Comparison of ENCODE assay signal across 20 cellular contexts in the genomic region with DNA sequence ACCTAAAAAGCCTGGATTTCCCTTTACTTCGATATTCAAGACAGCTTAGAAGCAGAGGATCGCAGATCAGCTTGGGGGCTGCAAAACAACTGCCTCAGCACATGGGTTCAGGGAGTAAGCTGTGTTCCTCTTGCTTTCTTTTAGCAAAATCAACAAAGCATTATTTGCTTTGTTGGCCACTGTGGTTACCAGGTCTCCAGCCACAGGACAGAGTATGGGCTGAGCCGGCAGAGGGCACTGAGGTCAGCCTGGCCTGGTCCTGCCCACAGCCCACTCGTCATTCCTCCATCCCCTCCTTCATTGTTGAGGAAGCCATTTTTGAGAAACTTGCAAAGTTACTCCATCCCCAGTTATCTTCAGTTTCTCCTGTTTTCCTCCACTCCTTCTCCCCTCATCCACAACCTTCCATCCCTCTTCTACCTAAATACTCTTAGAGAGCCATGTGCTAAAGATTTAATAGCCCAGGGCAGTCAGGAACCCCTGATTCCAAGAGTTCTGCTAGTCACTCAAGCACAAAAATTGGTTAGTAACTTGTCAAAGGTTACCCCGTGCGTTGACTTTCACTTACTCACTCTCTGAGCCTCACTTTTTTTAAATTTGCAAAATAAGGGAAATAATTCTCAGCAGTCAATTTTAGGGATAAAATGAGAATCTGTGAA.
DNase-seq lines count a peak whose midpoint lies in the region; ATAC-seq and TF ChIP-seq lines count a peak whose summit lies in the region.
"Had no signal": no experiment of that assay in that cellular context is flagged by ENCODE, and none has a peak within 500 bp of the region (broad histone marks: within the 10 kb centered on the region; RNA-seq: fewer than 3 reads in every experiment).

No MANE protein-coding gene starts in this region.

- H3K4me1 ChIP-seq in upper lobe of right lung (peaks cover 10% of the 10 kb centered on the region), prostate gland (replicated peaks) (no peaks in the 10 kb centered on the region)

- no peak overlapping the region for H3K27ac Mint-ChIP-seq in stimulated activated effector memory CD8-positive, alpha-beta T cell treated with anti-CD3 and anti-CD28 coated beads, Interleukin-12 subunit alpha, Interleukin-12 subunit beta, amount 100 ng/mL, for 72 hours
- H3K27ac Mint-ChIP-seq: activated naive CD8-positive, alpha-beta T cell treated with anti-CD3 and anti-CD28 coated beads, Interleukin-2, amount 10 ng/mL, durations not matched to agents 7 days and 5 days; CD4-positive, CD25-positive, alpha-beta regulatory T cell; H9 had no signal

- H3K36me3 ChIP-seq in upper lobe of right lung, result no peaks in the 10 kb centered on the region
- H3K36me3 ChIP-seq in prostate gland, result no peaks in the 10 kb centered on the region
- H3K36me3 ChIP-seq: ovary, spleen had no signal

- no peak for TF ChIP-seq POLR2A in prostate gland (IDR thresholded peaks at IDR 0.05)

- DNase-seq in SIG-M5 treated with dmso at 0.1 percent for 504 hours (lab: John Stamatoyannopoulos, UW; ENCODE audit: unreplicated experiment) (peak; percentile 20), SIG-M5 (lab: John Stamatoyannopoulos, UW) (no peak), RPMI8226 (peak; percentile 63), kidney tubule cell (ENCODE audit: low spot score) (peak; percentile 70), upper lobe of right lung (no peak), prostate gland (ENCODE audit: low spot score) (no peak)
- DNase-seq in stimulated activated effector memory CD8-positive, alpha-beta T cell treated with anti-CD3 and anti-CD28 coated beads, Interleukin-12 subunit alpha, Interleukin-12 subunit beta, amount 100 ng/mL, for 72 hours (ENCODE audit: low spot score in 2 of 2), result no peak
- DNase-seq: 8988T; activated CD4-positive, alpha-beta T cell treated with anti-CD3 and anti-CD28 coated beads for 48 hours; activated naive CD8-positive, alpha-beta T cell treated with anti-CD3 and anti-CD28 coated beads, Interleukin-2, amount 10 ng/mL, durations not matched to agents 7 days and 5 days; CD4-positive, CD25-positive, alpha-beta regulatory T cell; H9; KG1; NCI-H187 treated with DMSO at 0.1 percent for 48 hours; NCI-H526; ovary; spleen; T-helper 2 cell had no signal

- ATAC-seq in upper lobe of right lung, result peak; percentile 59
- ATAC-seq in GM19455 (IDR thresholded peaks at IDR 0.05; ENCODE audit: unreplicated experiment), result no peak
- ATAC-seq in stimulated activated effector memory CD8-positive, alpha-beta T cell treated with anti-CD3 and anti-CD28 coated beads, Interleukin-12 subunit alpha, Interleukin-12 subunit beta, amount 100 ng/mL, for 72 hours, result no peak
- ATAC-seq: GM12878 had no signal

- WGBS in prostate gland, result 82% methylated on average over 6 of the region's 6 CpGs

- no peaks in the 10 kb centered on the region for H3K9me3 Mint-ChIP-seq in stimulated activated effector memory CD8-positive, alpha-beta T cell treated with anti-CD3 and anti-CD28 coated beads, Interleukin-12 subunit alpha, Interleukin-12 subunit beta, amount 100 ng/mL, for 72 hours
- H3K9me3 Mint-ChIP-seq: activated naive CD8-positive, alpha-beta T cell treated with anti-CD3 and anti-CD28 coated beads, Interleukin-2, amount 10 ng/mL, durations not matched to agents 7 days and 5 days had no signal

- no peaks in the 10 kb centered on the region for H3K4me1 Mint-ChIP-seq in stimulated activated effector memory CD8-positive, alpha-beta T cell treated with anti-CD3 and anti-CD28 coated beads, Interleukin-12 subunit alpha, Interleukin-12 subunit beta, amount 100 ng/mL, for 72 hours
- H3K4me1 Mint-ChIP-seq: activated naive CD8-positive, alpha-beta T cell treated with anti-CD3 and anti-CD28 coated beads, Interleukin-2, amount 10 ng/mL, durations not matched to agents 7 days and 5 days had no signal

- H3K36me3 Mint-ChIP-seq in stimulated activated effector memory CD8-positive, alpha-beta T cell treated with anti-CD3 and anti-CD28 coated beads, Interleukin-12 subunit alpha, Interleukin-12 subunit beta, amount 100 ng/mL, for 72 hours, result no peaks in the 10 kb centered on the region
- H3K36me3 Mint-ChIP-seq: activated naive CD8-positive, alpha-beta T cell treated with anti-CD3 and anti-CD28 coated beads, Interleukin-2, amount 10 ng/mL, durations not matched to agents 7 days and 5 days; CD4-positive, CD25-positive, alpha-beta regulatory T cell had no signal

- H3K9me3 ChIP-seq in upper lobe of right lung, result no peaks in the 10 kb centered on the region
- H3K9me3 ChIP-seq in prostate gland, result no peaks in the 10 kb centered on the region
- H3K9me3 ChIP-seq: ovary, spleen had no signal

- intact Hi-C loops in upper lobe of right lung (cut with DNase I), result no loop called here
- intact Hi-C loops in prostate gland (cut with DNase I), result no loop called here

- no peaks in the 10 kb centered on the region for H3K27me3 ChIP-seq in upper lobe of right lung
- H3K27me3 ChIP-seq in prostate gland (replicated peaks; ENCODE audit: insufficient read depth), result no peaks in the 10 kb centered on the region
- H3K27me3 ChIP-seq: ovary had no signal

- no peak overlapping the region for H3K4me3 Mint-ChIP-seq in stimulated activated effector memory CD8-positive, alpha-beta T cell treated with anti-CD3 and anti-CD28 coated beads, Interleukin-12 subunit alpha, Interleukin-12 subunit beta, amount 100 ng/mL, for 72 hours
- H3K4me3 Mint-ChIP-seq: activated naive CD8-positive, alpha-beta T cell treated with anti-CD3 and anti-CD28 coated beads, Interleukin-2, amount 10 ng/mL, durations not matched to agents 7 days and 5 days; CD4-positive, CD25-positive, alpha-beta regulatory T cell; H9 had no signal

- no peak overlapping the region for H3K27ac ChIP-seq in upper lobe of right lung
- no peak overlapping the region for H3K27ac ChIP-seq in prostate gland
- H3K27ac ChIP-seq: ovary, spleen had no signal

- no peak for TF ChIP-seq CTCF in upper lobe of right lung (IDR thresholded peaks at IDR 0.05)
- no peak for TF ChIP-seq CTCF in prostate gland (IDR thresholded peaks at IDR 0.05)

- H3K4me3 ChIP-seq in upper lobe of right lung, result no peak overlapping the region
- no peak overlapping the region for H3K4me3 ChIP-seq in prostate gland
- H3K4me3 ChIP-seq: GM12878, ovary, spleen had no signal

Comparison
In these comparisons a context has a peak if more than half of its experiments do, and no peak if none do; other contexts are left out.
1. DNase-seq: peak in SIG-M5 treated with dmso at 0.1 percent for 504 hours (single experiment), RPMI8226 (single experiment) and kidney tubule cell (single experiment); none in SIG-M5 (single experiment), upper lobe of right lung (single experiment), prostate gland (single experiment) and stimulated activated effector memory CD8-positive, alpha-beta T cell treated with anti-CD3 and anti-CD28 coated beads, Interleukin-12 subunit alpha, Interleukin-12 subunit beta, amount 100 ng/mL, for 72 hours (0 of 2).